ENCODE assay signal across 8 cellular contexts in genomic region chr7:19754521-19755116, GRCh38. TPM values are rescaled to one million over a fixed set of nuclear protein-coding genes. Genes with fewer than 3 reads are reported as not detected.
DNase-seq lines count a peak whose midpoint lies in the region; ATAC-seq and TF ChIP-seq lines count a peak whose summit lies in the region.

No MANE protein-coding gene starts in this region.

- H3K9me3 ChIP-seq in BE2C (no peaks in the 10 kb centered on the region), body of pancreas (no peaks in the 10 kb centered on the region), ovary (no peaks in the 10 kb centered on the region)

- no peaks in the 10 kb centered on the region for H3K4me1 Mint-ChIP-seq in activated T-cell treated with anti-CD3 and anti-CD28 coated beads, Interleukin-2, amount 50 U/mL, for 24 hours (ENCODE audit: low read depth)

- DNase-seq in BE2C (no peak), NCI-H345 (lab: John Stamatoyannopoulos, UW) (peak; percentile 27), body of pancreas (no peak), lung microvascular endothelial cell (ENCODE audit: low read depth in 2 of 2) (peak; percentile 26 to 41), ovary (no peak)
- no peak for DNase-seq in activated T-cell treated with anti-CD3 and anti-CD28 coated beads, Interleukin-2, amount 50 U/mL, for 24 hours

- H3K27me3 Mint-ChIP-seq in activated T-cell treated with anti-CD3 and anti-CD28 coated beads, Interleukin-2, amount 50 U/mL, for 24 hours, result peaks cover 6% of the 10 kb centered on the region

- H3K27me3 ChIP-seq in BE2C (peaks cover 7% of the 10 kb centered on the region), body of pancreas (no peaks in the 10 kb centered on the region), ovary (no peaks in the 10 kb centered on the region)

- H3K4me3 ChIP-seq in BE2C (ENCODE audit: low read depth, low read length), result no peak overlapping the region
- no peak overlapping the region for H3K4me3 ChIP-seq in body of pancreas
- H3K4me3 ChIP-seq in ovary, result no peak overlapping the region

- ATAC-seq in GM21360 (IDR thresholded peaks at IDR 0.05; ENCODE audit: unreplicated experiment) (peak; percentile 56), body of pancreas (no peak), HG03571 (IDR thresholded peaks at IDR 0.05; ENCODE audit: unreplicated experiment) (no peak)

- no peaks in the 10 kb centered on the region for H3K4me1 ChIP-seq in BE2C
- H3K4me1 ChIP-seq in body of pancreas, result no peaks in the 10 kb centered on the region
- H3K4me1 ChIP-seq in ovary (ENCODE audit: insufficient read depth), result no peaks in the 10 kb centered on the region

- peak; percentile 69 for TF ChIP-seq CTCF in BE2C (IDR thresholded peaks at IDR 0.05; ENCODE audit: low read depth, low read length)
- TF ChIP-seq CTCF in body of pancreas (IDR thresholded peaks at IDR 0.05), result peak; percentile 55 to 87 (median 63)
- TF ChIP-seq CTCF in ovary (IDR thresholded peaks at IDR 0.05), result peak in 1 of 3 donors; percentile 29

- H3K27ac ChIP-seq in body of pancreas (no peak overlapping the region), ovary (no peak overlapping the region)

- no peaks in the 10 kb centered on the region for H3K36me3 Mint-ChIP-seq in activated T-cell treated with anti-CD3 and anti-CD28 coated beads, Interleukin-2, amount 50 U/mL, for 24 hours (ENCODE audit: low read depth)

- 25 to 33% methylated on average over 6 of the region's 6 CpGs for WGBS in body of pancreas, 2 donors
- 39 to 41% (median 39%) methylated on average over 6 of the region's 6 CpGs for whole genome bisulfite sequencing in ovary, 3 donors

- no peaks in the 10 kb centered on the region for H3K9me3 Mint-ChIP-seq in activated T-cell treated with anti-CD3 and anti-CD28 coated beads, Interleukin-2, amount 50 U/mL, for 24 hours

- no peak for TF ChIP-seq POLR2A in body of pancreas (IDR thresholded peaks at IDR 0.05)
- TF ChIP-seq POLR2A in ovary (IDR thresholded peaks at IDR 0.05), result no peak

- H3K36me3 ChIP-seq in BE2C (no peaks in the 10 kb centered on the region), body of pancreas (replicated peaks in 1 of 2; ENCODE audit: insufficient read depth in 1 of 2, low read depth in 2 of 2) (no peaks in the 10 kb centered on the region), ovary (no peaks in the 10 kb centered on the region)

- no peak overlapping the region for H3K4me3 Mint-ChIP-seq in activated T-cell treated with anti-CD3 and anti-CD28 coated beads, Interleukin-2, amount 50 U/mL, for 24 hours

- no peak overlapping the region for H3K27ac Mint-ChIP-seq in activated T-cell treated with anti-CD3 and anti-CD28 coated beads, Interleukin-2, amount 50 U/mL, for 24 hours

- intact Hi-C loops in body of pancreas (cut with DNase I) (no loop called here), ovary (cut with DNase I) (loop anchor here in 2 of 4 donors (5.0 to 10.0 kb wide), 3 partner anchors 418 to 848 kb away; no protein-coding TSS in a partner anchor)

- no peak for TF ChIP-seq EP300 in ovary (IDR thresholded peaks at IDR 0.05)

RNA-seq across cellular contexts. Expression of gene TMEM196, which starts 18.8 kb away (rescaled TPM):
- polyA plus RNA-seq in BE2C (2012; ENCODE audit: insufficient read depth, insufficient read length, low read depth), result not detected
- total RNA-seq in body of pancreas, result under 1 TPM in 1 of 2 donors, not detected in 1; 0.26 TPM
- not detected in 2 replicates for total RNA-seq in lung microvascular endothelial cell
- total RNA-seq in ovary, result not detected
- polyA plus RNA-seq in ovary, result under 1 TPM in 1 of 2 donors, not detected in 1; 0.02 TPM

RNA-seq across cellular contexts. Expression of gene POLR1F, which starts 45.8 kb away (rescaled TPM):
- 20.9 TPM for polyA plus RNA-seq in BE2C (2012; ENCODE audit: insufficient read depth, insufficient read length, low read depth)
- 1 to 10 TPM; 8.6 to 9.3 TPM for total RNA-seq in body of pancreas
- total RNA-seq in lung microvascular endothelial cell, result 15.5 and 20.0 TPM in 2 replicates
- total RNA-seq in ovary, result 10 to 100 TPM in 6 of 7 donors, 1 to 10 TPM in 1; 9.5 to 23.5 (median 14.4) TPM
- polyA plus RNA-seq in ovary, result 1 to 10 TPM; 5.9 to 9.9 TPM

Comparison
In these comparisons a context has a peak if more than half of its experiments do, and no peak if none do; other contexts are left out.
1. DNase-seq: peak in NCI-H345 (single experiment) and lung microvascular endothelial cell (2 of 2); none in BE2C (single experiment), body of pancreas (0 of 4), activated T-cell treated with anti-CD3 and anti-CD28 coated beads, Interleukin-2, amount 50 U/mL, for 24 hours (single experiment) and ovary (0 of 5).